17 cellular contexts compared by ENCODE assay signal in the genomic region with DNA sequence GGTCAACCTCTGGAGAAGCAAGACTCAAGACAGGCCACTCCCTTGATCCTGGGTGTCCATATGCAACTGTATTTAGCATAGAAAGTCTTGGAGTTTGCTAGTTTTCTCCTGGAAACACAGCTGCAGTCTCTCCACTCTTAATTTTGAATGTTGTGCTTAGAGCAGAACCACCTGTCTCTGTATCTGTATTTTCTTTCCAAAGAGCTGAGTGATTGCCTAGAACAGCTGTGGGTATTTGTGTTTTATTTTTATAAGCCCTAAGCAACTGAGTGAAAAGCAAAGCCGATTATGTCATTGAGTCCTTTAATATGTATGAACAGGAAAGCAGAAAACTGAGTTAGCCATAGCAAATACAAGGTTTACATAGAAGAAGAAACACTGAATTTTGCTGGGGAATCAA.
"Had no signal": no experiment of that assay in that cellular context is flagged by ENCODE, and none has a peak within 500 bp of the region (broad histone marks: within the 10 kb centered on the region; RNA-seq: fewer than 3 reads in every experiment).

No MANE protein-coding gene starts in this region.

- DNase-seq: activated B cell treated with CpG ODN at 0.5 μM for 24 hours; activated CD4-positive, alpha-beta memory T cell treated with anti-CD3 and anti-CD28 coated beads for 36 hours; activated CD4-positive, alpha-beta T cell treated with anti-CD3 and anti-CD28 coated beads for 4 hours; activated T-cell treated with anti-CD3 and anti-CD28 coated beads for 4 hours; cerebellar nuclear complex; cortex of kidney; erythroblast; immature natural killer cell; lower lobe of right lung; nephron progenitor cell; occipital lobe; posterior cingulate gyrus; stimulated activated CD4-positive, alpha-beta T cell treated with anti-CD3 and anti-CD28 coated beads, Interleukin-4, amount 100 ng/mL, for 1 hour; stimulated activated naive CD8-positive, alpha-beta T cell treated with anti-CD3 and anti-CD28 coated beads, Interleukin-15, amount 100 ng/mL, for 72 hours had no signal

- H3K36me3 ChIP-seq: lower lobe of right lung, suprapubic skin, vagina had no signal

- H3K27ac ChIP-seq: lower lobe of right lung, suprapubic skin, vagina had no signal

- H3K27me3 ChIP-seq: suprapubic skin, vagina had no signal

- H3K4me3 ChIP-seq: lower lobe of right lung, smooth muscle cell, suprapubic skin, vagina had no signal

- ATAC-seq: stimulated activated naive CD8-positive, alpha-beta T cell treated with anti-CD3 and anti-CD28 coated beads, Interleukin-15, amount 100 ng/mL, for 72 hours had no signal

- H3K4me1 ChIP-seq: lower lobe of right lung, suprapubic skin, vagina had no signal
